Comparison of ENCODE assay signal across 24 cellular contexts in the genomic region with DNA sequence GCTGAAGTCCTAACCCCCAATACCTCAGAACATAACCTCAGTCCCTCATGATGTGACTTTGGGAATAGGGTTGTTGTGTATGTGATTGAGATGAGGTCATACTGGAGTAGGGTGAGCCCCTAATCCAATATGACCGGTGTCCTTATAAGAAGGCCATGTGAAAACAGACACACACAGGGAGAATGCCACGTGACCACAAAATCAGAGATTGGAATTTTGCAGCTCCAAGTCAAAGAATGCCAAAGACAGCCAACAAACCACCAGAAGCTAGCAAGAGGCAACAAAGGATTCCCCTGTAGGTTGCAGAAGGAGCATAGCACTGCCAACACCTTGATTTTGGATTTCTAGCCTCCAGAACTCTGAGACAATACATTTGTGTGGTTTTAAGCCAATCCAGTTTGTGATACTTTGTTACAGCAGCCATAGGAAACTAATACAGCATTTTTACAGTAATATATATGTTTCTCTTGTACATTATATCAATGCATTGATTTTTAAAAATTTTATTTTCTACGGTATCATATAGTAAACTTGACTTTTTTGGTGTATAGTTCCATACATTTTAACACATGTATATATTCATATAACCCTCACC.
"Had no signal": no experiment of that assay in that cellular context is flagged by ENCODE, and none has a peak within 500 bp of the region (broad histone marks: within the 10 kb centered on the region; RNA-seq: fewer than 3 reads in every experiment).

No MANE protein-coding gene starts in this region.

- H3K27me3 Mint-ChIP-seq: activated naive CD4-positive, alpha-beta T cell treated with anti-CD3 and anti-CD28 coated beads, Interleukin-2, amount 50 U/mL, for 24 hours; central memory CD8-positive, alpha-beta T cell; memory B cell; T-helper 17 cell had no signal

- H3K4me3 ChIP-seq: adrenal gland, esophagus squamous epithelium, left lung, skin epidermis, tibial nerve had no signal

- H3K36me3 Mint-ChIP-seq: activated naive CD4-positive, alpha-beta T cell treated with anti-CD3 and anti-CD28 coated beads, Interleukin-2, amount 50 U/mL, for 24 hours; memory B cell; WTC11 had no signal

- DNase-seq: activated CD4-positive, alpha-beta T cell treated with anti-CD3 and anti-CD28 coated beads for 4 hours; activated CD8-positive, alpha-beta memory T cell treated with anti-CD3 and anti-CD28 coated beads, Interleukin-2, amount 50 U/mL, for 4 hours; activated CD8-positive, alpha-beta T cell treated with anti-CD3 and anti-CD28 coated beads, Interleukin-2, amount 10 ng/mL, durations not matched to agents 7 days and 5 days; activated effector memory CD4-positive, alpha-beta T cell treated with anti-CD3 and anti-CD28 coated beads, Interleukin-2, amount 50 U/mL, for 16 hours; activated T-cell treated with anti-CD3 and anti-CD28 coated beads, Interleukin-2, amount 50 U/mL, for 48 hours; adrenal gland; cortex of kidney; effector CD4-positive, alpha-beta T cell; esophagus squamous epithelium; head of caudate nucleus; left lung; naive thymus-derived CD8-positive, alpha-beta T cell; retina; stimulated activated CD4-positive, alpha-beta T cell treated with anti-CD3 and anti-CD28 coated beads, Interleukin-15, amount 100 ng/mL, for 24 hours; stimulated activated CD4-positive, alpha-beta T cell treated with anti-CD3 and anti-CD28 coated beads, Interleukin-4, amount 100 ng/mL, for 1 hour; stimulated activated naive CD4-positive, alpha-beta T cell; substantia nigra; T-helper 17 cell had no signal

- H3K36me3 ChIP-seq: adrenal gland, esophagus squamous epithelium, left lung, tibial nerve had no signal

- ATAC-seq: activated CD8-positive, alpha-beta T cell treated with anti-CD3 and anti-CD28 coated beads, Interleukin-2, amount 10 ng/mL, durations not matched to agents 7 days and 5 days; left lung; naive thymus-derived CD8-positive, alpha-beta T cell; T-helper 17 cell; WTC11 had no signal

- H3K9me3 Mint-ChIP-seq: activated naive CD4-positive, alpha-beta T cell treated with anti-CD3 and anti-CD28 coated beads, Interleukin-2, amount 50 U/mL, for 24 hours; central memory CD8-positive, alpha-beta T cell had no signal

- H3K4me3 Mint-ChIP-seq: activated CD8-positive, alpha-beta T cell treated with anti-CD3 and anti-CD28 coated beads, Interleukin-2, amount 10 ng/mL, durations not matched to agents 7 days and 5 days; activated naive CD4-positive, alpha-beta T cell treated with anti-CD3 and anti-CD28 coated beads, Interleukin-2, amount 50 U/mL, for 24 hours; central memory CD8-positive, alpha-beta T cell; memory B cell; naive thymus-derived CD8-positive, alpha-beta T cell; T-helper 17 cell; WTC11 had no signal

- H3K27me3 ChIP-seq: adrenal gland, tibial nerve had no signal

- H3K27ac ChIP-seq: adrenal gland, esophagus squamous epithelium, left lung, skin epidermis, tibial nerve had no signal

- H3K27ac Mint-ChIP-seq: activated CD8-positive, alpha-beta T cell treated with anti-CD3 and anti-CD28 coated beads, Interleukin-2, amount 10 ng/mL, durations not matched to agents 7 days and 5 days; activated naive CD4-positive, alpha-beta T cell treated with anti-CD3 and anti-CD28 coated beads, Interleukin-2, amount 50 U/mL, for 24 hours; memory B cell; naive thymus-derived CD8-positive, alpha-beta T cell; T-helper 17 cell; WTC11 had no signal
